1 cellular context compared by ENCODE assay signal in genomic region chr16:23149267-23149992, GRCh38.
TF ChIP-seq lines count a peak whose summit lies in the region.

A gene with protein sequence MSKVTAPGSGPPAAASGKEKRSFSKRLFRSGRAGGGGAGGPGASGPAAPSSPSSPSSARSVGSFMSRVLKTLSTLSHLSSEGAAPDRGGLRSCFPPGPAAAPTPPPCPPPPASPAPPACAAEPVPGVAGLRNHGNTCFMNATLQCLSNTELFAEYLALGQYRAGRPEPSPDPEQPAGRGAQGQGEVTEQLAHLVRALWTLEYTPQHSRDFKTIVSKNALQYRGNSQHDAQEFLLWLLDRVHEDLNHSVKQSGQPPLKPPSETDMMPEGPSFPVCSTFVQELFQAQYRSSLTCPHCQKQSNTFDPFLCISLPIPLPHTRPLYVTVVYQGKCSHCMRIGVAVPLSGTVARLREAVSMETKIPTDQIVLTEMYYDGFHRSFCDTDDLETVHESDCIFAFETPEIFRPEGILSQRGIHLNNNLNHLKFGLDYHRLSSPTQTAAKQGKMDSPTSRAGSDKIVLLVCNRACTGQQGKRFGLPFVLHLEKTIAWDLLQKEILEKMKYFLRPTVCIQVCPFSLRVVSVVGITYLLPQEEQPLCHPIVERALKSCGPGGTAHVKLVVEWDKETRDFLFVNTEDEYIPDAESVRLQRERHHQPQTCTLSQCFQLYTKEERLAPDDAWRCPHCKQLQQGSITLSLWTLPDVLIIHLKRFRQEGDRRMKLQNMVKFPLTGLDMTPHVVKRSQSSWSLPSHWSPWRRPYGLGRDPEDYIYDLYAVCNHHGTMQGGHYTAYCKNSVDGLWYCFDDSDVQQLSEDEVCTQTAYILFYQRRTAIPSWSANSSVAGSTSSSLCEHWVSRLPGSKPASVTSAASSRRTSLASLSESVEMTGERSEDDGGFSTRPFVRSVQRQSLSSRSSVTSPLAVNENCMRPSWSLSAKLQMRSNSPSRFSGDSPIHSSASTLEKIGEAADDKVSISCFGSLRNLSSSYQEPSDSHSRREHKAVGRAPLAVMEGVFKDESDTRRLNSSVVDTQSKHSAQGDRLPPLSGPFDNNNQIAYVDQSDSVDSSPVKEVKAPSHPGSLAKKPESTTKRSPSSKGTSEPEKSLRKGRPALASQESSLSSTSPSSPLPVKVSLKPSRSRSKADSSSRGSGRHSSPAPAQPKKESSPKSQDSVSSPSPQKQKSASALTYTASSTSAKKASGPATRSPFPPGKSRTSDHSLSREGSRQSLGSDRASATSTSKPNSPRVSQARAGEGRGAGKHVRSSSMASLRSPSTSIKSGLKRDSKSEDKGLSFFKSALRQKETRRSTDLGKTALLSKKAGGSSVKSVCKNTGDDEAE (N-terminal part only) (minus strand): TSS chr16:23149452. CDS start chr16:23149270, 182 bp downstream.

TF ChIP-seq in K562, 482 proteins besides CTCF, POLR2A, EP300 and RAD21 (continued from another document and continues in another):
- TF ChIP-seq, protein P1, sequence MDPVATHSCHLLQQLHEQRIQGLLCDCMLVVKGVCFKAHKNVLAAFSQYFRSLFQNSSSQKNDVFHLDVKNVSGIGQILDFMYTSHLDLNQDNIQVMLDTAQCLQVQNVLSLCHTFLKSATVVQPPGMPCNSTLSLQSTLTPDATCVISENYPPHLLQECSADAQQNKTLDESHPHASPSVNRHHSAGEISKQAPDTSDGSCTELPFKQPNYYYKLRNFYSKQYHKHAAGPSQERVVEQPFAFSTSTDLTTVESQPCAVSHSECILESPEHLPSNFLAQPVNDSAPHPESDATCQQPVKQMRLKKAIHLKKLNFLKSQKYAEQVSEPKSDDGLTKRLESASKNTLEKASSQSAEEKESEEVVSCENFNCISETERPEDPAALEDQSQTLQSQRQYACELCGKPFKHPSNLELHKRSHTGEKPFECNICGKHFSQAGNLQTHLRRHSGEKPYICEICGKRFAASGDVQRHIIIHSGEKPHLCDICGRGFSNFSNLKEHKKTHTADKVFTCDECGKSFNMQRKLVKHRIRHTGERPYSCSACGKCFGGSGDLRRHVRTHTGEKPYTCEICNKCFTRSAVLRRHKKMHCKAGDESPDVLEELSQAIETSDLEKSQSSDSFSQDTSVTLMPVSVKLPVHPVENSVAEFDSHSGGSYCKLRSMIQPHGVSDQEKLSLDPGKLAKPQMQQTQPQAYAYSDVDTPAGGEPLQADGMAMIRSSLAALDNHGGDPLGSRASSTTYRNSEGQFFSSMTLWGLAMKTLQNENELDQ (CRISPR knock-in tag; IDR thresholded peaks at IDR 0.05; ENCODE audit: borderline replicate concordance), result no peak
- TF ChIP-seq SUPT5H (IDR thresholded peaks at IDR 0.05) (no peak), ZNF644 (tag; IDR thresholded peaks at IDR 0.05; ENCODE audit: low read depth) (peak; percentile 97), HLTF (IDR thresholded peaks at IDR 0.05) (no peak), ID3 (CRISPR knock-in tag; IDR thresholded peaks at IDR 0.05) (no peak), ID3 (tag; IDR thresholded peaks at IDR 0.05) (peak; percentile 88), MED1 (CRISPR knock-in tag; IDR thresholded peaks at IDR 0.05; ENCODE audit: borderline replicate concordance) (no peak), DACH1 (IDR thresholded peaks at IDR 0.05; ENCODE audit: partially characterized antibody) (peak; percentile 76), CREB1 (IDR thresholded peaks at IDR 0.05) (peak; percentile 80), CREB1 (CRISPR knock-in tag; IDR thresholded peaks at IDR 0.05) (peak; percentile 85), ZNF76 (CRISPR knock-in tag; IDR thresholded peaks at IDR 0.05; ENCODE audit: borderline replicate concordance) (peak; percentile 77; the same call in 1 of the 2 replicates), DNMT1 (IDR thresholded peaks at IDR 0.05) (no peak), MAFK (IDR thresholded peaks at IDR 0.05; ENCODE audit: low read length) (no peak), MTA3 (IDR thresholded peaks at IDR 0.05; ENCODE audit: borderline replicate concordance) (peak; percentile 51; the same call in 1 of the 2 replicates), WHSC1 (IDR thresholded peaks at IDR 0.05; ENCODE audit: low read length) (no peak), MCM2 (IDR thresholded peaks at IDR 0.05; ENCODE audit: low read depth) (no peak), PHTF2 (CRISPR knock-in tag; IDR thresholded peaks at IDR 0.05) (no peak), ETV5 (CRISPR knock-in tag; IDR thresholded peaks at IDR 0.05; ENCODE audit: low read depth) (no peak), ZNF511 (CRISPR knock-in tag; IDR thresholded peaks at IDR 0.05) (no peak), TBL1XR1 (IDR thresholded peaks at IDR 0.05; ENCODE audit: low read length in 2 of 2) (no peak), HMG20A (CRISPR knock-in tag; conservative IDR thresholded peaks at IDR 0.05) (no peak), SAP30 (IDR thresholded peaks at IDR 0.05; ENCODE audit: borderline replicate concordance, insufficient read depth, low read depth, low read length, poor library complexity, severe bottlenecking) (peak; percentile 99), EZH2 (IDR thresholded peaks at IDR 0.05; ENCODE audit: borderline replicate concordance, low read depth, low read length) (no peak), SMAD1 (IDR thresholded peaks at IDR 0.05; ENCODE audit: low read depth, low read length, partially characterized antibody) (no peak), CTBP1 (IDR thresholded peaks at IDR 0.05; ENCODE audit: borderline replicate concordance) (peak; percentile 98; the same call in 1 of the 2 replicates), FOXJ2 (tag; IDR thresholded peaks at IDR 0.05) (peak; percentile 50; the same call in 1 of the 2 replicates), CC2D1A (IDR thresholded peaks at IDR 0.05) (no peak), HNRNPH1 (optimal IDR thresholded peaks at IDR 0.05; ENCODE audit: low read depth, low read length) (no peak), ETV1 (tag; conservative IDR thresholded peaks at IDR 0.05; ENCODE audit: low read depth) (no peak), JUND (IDR thresholded peaks at IDR 0.05; ENCODE audit: borderline replicate concordance, low read depth, low read length) (peak; percentile 31; the same call in 1 of the 2 replicates), JUND (tag; IDR thresholded peaks at IDR 0.05; ENCODE audit: borderline replicate concordance, low read depth, low read length) (no peak; the same call in 2 of the 3 replicates), ZNF274 (IDR thresholded peaks at IDR 0.05; ENCODE audit: borderline replicate concordance, low read depth, low read length) (no peak), SMAD3 (CRISPR knock-in tag; conservative IDR thresholded peaks at IDR 0.05) (peak; percentile 92), SNIP1 (IDR thresholded peaks at IDR 0.05; ENCODE audit: low read depth) (no peak), ZNF282 (CRISPR knock-in tag; IDR thresholded peaks at IDR 0.05) (no peak), DPF2 (IDR thresholded peaks at IDR 0.05) (no peak), ZFP30 (CRISPR knock-in tag; IDR thresholded peaks at IDR 0.05; ENCODE audit: borderline replicate concordance) (no peak), RBM39 (optimal IDR thresholded peaks at IDR 0.05; ENCODE audit: low read depth, low read length) (no peak)
- TF ChIP-seq, protein P2, sequence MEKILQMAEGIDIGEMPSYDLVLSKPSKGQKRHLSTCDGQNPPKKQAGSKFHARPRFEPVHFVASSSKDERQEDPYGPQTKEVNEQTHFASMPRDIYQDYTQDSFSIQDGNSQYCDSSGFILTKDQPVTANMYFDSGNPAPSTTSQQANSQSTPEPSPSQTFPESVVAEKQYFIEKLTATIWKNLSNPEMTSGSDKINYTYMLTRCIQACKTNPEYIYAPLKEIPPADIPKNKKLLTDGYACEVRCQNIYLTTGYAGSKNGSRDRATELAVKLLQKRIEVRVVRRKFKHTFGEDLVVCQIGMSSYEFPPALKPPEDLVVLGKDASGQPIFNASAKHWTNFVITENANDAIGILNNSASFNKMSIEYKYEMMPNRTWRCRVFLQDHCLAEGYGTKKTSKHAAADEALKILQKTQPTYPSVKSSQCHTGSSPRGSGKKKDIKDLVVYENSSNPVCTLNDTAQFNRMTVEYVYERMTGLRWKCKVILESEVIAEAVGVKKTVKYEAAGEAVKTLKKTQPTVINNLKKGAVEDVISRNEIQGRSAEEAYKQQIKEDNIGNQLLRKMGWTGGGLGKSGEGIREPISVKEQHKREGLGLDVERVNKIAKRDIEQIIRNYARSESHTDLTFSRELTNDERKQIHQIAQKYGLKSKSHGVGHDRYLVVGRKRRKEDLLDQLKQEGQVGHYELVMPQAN (IDR thresholded peaks at IDR 0.05; ENCODE audit: borderline replicate concordance), result no peak
- TF ChIP-seq, protein P3, sequence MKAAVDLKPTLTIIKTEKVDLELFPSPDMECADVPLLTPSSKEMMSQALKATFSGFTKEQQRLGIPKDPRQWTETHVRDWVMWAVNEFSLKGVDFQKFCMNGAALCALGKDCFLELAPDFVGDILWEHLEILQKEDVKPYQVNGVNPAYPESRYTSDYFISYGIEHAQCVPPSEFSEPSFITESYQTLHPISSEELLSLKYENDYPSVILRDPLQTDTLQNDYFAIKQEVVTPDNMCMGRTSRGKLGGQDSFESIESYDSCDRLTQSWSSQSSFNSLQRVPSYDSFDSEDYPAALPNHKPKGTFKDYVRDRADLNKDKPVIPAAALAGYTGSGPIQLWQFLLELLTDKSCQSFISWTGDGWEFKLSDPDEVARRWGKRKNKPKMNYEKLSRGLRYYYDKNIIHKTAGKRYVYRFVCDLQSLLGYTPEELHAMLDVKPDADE (conservative IDR thresholded peaks at IDR 0.05; ENCODE audit: control insufficient read depth, low read depth, low read length), result peak; percentile 96
- TF ChIP-seq, protein P4, sequence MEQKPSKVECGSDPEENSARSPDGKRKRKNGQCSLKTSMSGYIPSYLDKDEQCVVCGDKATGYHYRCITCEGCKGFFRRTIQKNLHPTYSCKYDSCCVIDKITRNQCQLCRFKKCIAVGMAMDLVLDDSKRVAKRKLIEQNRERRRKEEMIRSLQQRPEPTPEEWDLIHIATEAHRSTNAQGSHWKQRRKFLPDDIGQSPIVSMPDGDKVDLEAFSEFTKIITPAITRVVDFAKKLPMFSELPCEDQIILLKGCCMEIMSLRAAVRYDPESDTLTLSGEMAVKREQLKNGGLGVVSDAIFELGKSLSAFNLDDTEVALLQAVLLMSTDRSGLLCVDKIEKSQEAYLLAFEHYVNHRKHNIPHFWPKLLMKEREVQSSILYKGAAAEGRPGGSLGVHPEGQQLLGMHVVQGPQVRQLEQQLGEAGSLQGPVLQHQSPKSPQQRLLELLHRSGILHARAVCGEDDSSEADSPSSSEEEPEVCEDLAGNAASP (IDR thresholded peaks at IDR 0.05), result no peak
- TF ChIP-seq, protein P5, sequence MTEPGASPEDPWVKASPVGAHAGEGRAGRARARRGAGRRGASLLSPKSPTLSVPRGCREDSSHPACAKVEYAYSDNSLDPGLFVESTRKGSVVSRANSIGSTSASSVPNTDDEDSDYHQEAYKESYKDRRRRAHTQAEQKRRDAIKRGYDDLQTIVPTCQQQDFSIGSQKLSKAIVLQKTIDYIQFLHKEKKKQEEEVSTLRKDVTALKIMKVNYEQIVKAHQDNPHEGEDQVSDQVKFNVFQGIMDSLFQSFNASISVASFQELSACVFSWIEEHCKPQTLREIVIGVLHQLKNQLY (CRISPR knock-in tag; conservative IDR thresholded peaks at IDR 0.05), result no peak
- TF ChIP-seq, protein P6, sequence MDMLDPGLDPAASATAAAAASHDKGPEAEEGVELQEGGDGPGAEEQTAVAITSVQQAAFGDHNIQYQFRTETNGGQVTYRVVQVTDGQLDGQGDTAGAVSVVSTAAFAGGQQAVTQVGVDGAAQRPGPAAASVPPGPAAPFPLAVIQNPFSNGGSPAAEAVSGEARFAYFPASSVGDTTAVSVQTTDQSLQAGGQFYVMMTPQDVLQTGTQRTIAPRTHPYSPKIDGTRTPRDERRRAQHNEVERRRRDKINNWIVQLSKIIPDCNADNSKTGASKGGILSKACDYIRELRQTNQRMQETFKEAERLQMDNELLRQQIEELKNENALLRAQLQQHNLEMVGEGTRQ (CRISPR knock-in tag; IDR thresholded peaks at IDR 0.05), result peak; percentile 94
- TF ChIP-seq, protein P7, sequence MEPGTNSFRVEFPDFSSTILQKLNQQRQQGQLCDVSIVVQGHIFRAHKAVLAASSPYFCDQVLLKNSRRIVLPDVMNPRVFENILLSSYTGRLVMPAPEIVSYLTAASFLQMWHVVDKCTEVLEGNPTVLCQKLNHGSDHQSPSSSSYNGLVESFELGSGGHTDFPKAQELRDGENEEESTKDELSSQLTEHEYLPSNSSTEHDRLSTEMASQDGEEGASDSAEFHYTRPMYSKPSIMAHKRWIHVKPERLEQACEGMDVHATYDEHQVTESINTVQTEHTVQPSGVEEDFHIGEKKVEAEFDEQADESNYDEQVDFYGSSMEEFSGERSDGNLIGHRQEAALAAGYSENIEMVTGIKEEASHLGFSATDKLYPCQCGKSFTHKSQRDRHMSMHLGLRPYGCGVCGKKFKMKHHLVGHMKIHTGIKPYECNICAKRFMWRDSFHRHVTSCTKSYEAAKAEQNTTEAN (CRISPR knock-in tag; IDR thresholded peaks at IDR 0.05), result no peak
- TF ChIP-seq, protein P8, sequence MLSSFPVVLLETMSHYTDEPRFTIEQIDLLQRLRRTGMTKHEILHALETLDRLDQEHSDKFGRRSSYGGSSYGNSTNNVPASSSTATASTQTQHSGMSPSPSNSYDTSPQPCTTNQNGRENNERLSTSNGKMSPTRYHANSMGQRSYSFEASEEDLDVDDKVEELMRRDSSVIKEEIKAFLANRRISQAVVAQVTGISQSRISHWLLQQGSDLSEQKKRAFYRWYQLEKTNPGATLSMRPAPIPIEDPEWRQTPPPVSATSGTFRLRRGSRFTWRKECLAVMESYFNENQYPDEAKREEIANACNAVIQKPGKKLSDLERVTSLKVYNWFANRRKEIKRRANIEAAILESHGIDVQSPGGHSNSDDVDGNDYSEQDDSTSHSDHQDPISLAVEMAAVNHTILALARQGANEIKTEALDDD (IDR thresholded peaks at IDR 0.05), result no peak
- TF ChIP-seq, protein P9, sequence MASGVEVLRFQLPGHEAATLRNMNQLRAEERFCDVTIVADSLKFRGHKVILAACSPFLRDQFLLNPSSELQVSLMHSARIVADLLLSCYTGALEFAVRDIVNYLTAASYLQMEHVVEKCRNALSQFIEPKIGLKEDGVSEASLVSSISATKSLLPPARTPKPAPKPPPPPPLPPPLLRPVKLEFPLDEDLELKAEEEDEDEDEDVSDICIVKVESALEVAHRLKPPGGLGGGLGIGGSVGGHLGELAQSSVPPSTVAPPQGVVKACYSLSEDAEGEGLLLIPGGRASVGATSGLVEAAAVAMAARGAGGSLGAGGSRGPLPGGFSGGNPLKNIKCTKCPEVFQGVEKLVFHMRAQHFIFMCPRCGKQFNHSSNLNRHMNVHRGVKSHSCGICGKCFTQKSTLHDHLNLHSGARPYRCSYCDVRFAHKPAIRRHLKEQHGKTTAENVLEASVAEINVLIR (CRISPR knock-in tag; IDR thresholded peaks at IDR 0.05), result peak; percentile 70
- TF ChIP-seq, protein P10, sequence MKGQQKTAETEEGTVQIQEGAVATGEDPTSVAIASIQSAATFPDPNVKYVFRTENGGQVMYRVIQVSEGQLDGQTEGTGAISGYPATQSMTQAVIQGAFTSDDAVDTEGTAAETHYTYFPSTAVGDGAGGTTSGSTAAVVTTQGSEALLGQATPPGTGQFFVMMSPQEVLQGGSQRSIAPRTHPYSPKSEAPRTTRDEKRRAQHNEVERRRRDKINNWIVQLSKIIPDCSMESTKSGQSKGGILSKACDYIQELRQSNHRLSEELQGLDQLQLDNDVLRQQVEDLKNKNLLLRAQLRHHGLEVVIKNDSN (CRISPR knock-in tag; IDR thresholded peaks at IDR 0.05), result peak; percentile 91
